Comparison of ENCODE assay signal across 1 cellular context in the genomic region with DNA sequence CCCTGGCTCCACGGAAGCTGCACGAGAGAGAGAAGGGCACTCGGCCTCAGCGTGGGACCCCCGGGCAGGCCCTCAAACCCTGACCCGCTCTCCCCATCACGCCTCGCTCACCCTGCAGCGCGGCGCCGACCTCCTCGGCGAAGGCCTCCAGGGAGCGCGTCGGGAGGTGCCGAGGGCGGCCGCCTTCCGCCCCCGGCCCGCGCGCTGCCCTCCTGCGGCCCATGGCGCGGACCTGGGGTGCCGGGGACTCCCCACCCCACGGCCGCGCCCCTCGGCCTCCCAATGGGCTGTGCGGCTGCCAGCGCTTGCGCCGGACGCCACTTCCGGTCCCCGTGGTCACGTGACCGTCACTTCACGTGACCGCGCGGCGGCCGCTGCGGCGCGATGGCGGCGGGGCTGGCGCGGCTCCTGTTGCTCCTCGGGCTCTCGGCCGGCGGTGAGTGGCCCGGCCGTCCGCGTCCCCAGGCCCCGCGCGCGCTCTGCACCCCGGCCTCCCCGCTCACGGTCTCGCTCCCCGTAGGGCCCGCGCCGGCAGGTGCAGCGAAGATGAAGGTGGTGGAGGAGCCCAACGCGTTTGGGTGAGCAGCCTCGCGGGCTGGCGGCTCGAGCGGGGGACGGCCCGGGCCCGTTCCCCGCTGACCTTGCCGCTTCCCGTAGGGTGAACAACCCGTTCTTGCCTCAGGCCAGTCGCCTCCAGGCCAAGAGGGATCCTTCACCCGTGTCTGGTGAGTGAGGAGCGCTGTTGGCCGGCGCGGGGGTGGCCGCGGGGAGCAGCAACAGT.
TF ChIP-seq lines count a peak whose summit lies in the region.

A gene (plus strand): TSS at position 350 of the 781 bp plus-strand sequence. CDS start 35 bp downstream, at position 385.
A gene (minus strand): TSS at position 297 of the 781 bp plus-strand sequence. CDS start 74 bp downstream, at position 223.

TF ChIP-seq in HepG2, 621 proteins besides CTCF, POLR2A, EP300 and RAD21 (continued from another document and continues in another):
- TF ChIP-seq, protein P1, sequence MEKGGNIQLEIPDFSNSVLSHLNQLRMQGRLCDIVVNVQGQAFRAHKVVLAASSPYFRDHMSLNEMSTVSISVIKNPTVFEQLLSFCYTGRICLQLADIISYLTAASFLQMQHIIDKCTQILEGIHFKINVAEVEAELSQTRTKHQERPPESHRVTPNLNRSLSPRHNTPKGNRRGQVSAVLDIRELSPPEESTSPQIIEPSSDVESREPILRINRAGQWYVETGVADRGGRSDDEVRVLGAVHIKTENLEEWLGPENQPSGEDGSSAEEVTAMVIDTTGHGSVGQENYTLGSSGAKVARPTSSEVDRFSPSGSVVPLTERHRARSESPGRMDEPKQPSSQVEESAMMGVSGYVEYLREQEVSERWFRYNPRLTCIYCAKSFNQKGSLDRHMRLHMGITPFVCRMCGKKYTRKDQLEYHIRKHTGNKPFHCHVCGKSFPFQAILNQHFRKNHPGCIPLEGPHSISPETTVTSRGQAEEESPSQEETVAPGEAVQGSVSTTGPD (CRISPR knock-in tag; IDR thresholded peaks at IDR 0.05): no peak
- TF ChIP-seq, protein P2, sequence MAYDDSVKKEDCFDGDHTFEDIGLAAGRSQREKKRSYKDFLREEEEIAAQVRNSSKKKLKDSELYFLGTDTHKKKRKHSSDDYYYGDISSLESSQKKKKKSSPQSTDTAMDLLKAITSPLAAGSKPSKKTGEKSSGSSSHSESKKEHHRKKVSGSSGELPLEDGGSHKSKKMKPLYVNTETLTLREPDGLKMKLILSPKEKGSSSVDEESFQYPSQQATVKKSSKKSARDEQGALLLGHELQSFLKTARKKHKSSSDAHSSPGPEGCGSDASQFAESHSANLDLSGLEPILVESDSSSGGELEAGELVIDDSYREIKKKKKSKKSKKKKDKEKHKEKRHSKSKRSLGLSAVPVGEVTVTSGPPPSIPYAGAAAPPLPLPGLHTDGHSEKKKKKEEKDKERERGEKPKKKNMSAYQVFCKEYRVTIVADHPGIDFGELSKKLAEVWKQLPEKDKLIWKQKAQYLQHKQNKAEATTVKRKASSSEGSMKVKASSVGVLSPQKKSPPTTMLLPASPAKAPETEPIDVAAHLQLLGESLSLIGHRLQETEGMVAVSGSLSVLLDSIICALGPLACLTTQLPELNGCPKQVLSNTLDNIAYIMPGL (CRISPR knock-in tag; IDR thresholded peaks at IDR 0.05; ENCODE audit: borderline replicate concordance in 1 of 2, low read depth in 1 of 2): 0 out of 4 replicates have a peak, but pooled peaks of 1 of the 2 experiments have one; percentile 49
- no peak for TF ChIP-seq NCOA1 (CRISPR knock-in tag; IDR thresholded peaks at IDR 0.05)
- no peak for TF ChIP-seq ZNF343 (CRISPR knock-in tag; IDR thresholded peaks at IDR 0.05)
- peak; percentile 52; the same call in 1 of the 2 replicates for TF ChIP-seq ZSCAN21 (CRISPR knock-in tag; IDR thresholded peaks at IDR 0.05; ENCODE audit: borderline replicate concordance)
- TF ChIP-seq TAF1 (CRISPR knock-in tag; IDR thresholded peaks at IDR 0.05): peak; percentile 70; the same call in 1 of the 2 replicates
- TF ChIP-seq RXRA (CRISPR knock-in tag; IDR thresholded peaks at IDR 0.05): no peak
- TF ChIP-seq, protein P3, sequence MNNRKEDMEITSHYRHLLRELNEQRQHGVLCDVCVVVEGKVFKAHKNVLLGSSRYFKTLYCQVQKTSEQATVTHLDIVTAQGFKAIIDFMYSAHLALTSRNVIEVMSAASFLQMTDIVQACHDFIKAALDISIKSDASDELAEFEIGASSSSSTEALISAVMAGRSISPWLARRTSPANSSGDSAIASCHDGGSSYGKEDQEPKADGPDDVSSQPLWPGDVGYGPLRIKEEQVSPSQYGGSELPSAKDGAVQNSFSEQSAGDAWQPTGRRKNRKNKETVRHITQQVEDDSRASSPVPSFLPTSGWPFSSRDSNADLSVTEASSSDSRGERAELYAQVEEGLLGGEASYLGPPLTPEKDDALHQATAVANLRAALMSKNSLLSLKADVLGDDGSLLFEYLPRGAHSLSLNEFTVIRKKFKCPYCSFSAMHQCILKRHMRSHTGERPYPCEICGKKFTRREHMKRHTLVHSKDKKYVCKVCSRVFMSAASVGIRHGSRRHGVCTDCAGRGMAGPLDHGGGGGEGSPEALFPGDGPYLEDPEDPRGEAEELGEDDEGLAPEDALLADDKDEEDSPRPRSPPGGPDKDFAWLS (CRISPR knock-in tag; IDR thresholded peaks at IDR 0.05; ENCODE audit: borderline replicate concordance): no peak
- TF ChIP-seq ZNF75D (CRISPR knock-in tag; IDR thresholded peaks at IDR 0.05; ENCODE audit: borderline replicate concordance): no peak
- TF ChIP-seq, protein P4, sequence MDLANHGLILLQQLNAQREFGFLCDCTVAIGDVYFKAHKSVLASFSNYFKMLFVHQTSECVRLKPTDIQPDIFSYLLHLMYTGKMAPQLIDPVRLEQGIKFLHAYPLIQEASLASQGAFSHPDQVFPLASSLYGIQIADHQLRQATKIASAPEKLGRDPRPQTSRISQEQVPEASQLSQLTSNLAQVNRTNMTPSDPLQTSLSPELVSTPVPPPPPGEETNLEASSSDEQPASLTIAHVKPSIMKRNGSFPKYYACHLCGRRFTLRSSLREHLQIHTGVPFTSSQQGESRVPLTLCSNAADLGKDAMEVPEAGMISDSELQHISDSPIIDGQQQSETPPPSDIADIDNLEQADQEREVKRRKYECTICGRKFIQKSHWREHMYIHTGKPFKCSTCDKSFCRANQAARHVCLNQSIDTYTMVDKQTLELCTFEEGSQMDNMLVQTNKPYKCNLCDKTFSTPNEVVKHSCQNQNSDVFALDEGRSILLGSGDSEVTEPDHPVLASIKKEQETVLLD (CRISPR knock-in tag; IDR thresholded peaks at IDR 0.05; ENCODE audit: low read depth): no peak
- TF ChIP-seq SIN3A (IDR thresholded peaks at IDR 0.05; ENCODE audit: borderline replicate concordance, low read depth, low read length): peak; percentile 96
- TF ChIP-seq ZNF564 (CRISPR knock-in tag; IDR thresholded peaks at IDR 0.05): no peak
- TF ChIP-seq ZNF616 (CRISPR knock-in tag; IDR thresholded peaks at IDR 0.05; ENCODE audit: low read depth): peak; percentile 78; the same call in 1 of the 2 replicates
- TF ChIP-seq, protein P5, sequence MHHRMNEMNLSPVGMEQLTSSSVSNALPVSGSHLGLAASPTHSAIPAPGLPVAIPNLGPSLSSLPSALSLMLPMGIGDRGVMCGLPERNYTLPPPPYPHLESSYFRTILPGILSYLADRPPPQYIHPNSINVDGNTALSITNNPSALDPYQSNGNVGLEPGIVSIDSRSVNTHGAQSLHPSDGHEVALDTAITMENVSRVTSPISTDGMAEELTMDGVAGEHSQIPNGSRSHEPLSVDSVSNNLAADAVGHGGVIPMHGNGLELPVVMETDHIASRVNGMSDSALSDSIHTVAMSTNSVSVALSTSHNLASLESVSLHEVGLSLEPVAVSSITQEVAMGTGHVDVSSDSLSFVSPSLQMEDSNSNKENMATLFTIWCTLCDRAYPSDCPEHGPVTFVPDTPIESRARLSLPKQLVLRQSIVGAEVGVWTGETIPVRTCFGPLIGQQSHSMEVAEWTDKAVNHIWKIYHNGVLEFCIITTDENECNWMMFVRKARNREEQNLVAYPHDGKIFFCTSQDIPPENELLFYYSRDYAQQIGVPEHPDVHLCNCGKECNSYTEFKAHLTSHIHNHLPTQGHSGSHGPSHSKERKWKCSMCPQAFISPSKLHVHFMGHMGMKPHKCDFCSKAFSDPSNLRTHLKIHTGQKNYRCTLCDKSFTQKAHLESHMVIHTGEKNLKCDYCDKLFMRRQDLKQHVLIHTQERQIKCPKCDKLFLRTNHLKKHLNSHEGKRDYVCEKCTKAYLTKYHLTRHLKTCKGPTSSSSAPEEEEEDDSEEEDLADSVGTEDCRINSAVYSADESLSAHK (CRISPR knock-in tag; IDR thresholded peaks at IDR 0.05; ENCODE audit: borderline replicate concordance): no peak
- TF ChIP-seq ZNF251 (CRISPR knock-in tag; IDR thresholded peaks at IDR 0.05): no peak
- TF ChIP-seq PITX1 (CRISPR knock-in tag; IDR thresholded peaks at IDR 0.05): no peak
- TF ChIP-seq, protein P6, sequence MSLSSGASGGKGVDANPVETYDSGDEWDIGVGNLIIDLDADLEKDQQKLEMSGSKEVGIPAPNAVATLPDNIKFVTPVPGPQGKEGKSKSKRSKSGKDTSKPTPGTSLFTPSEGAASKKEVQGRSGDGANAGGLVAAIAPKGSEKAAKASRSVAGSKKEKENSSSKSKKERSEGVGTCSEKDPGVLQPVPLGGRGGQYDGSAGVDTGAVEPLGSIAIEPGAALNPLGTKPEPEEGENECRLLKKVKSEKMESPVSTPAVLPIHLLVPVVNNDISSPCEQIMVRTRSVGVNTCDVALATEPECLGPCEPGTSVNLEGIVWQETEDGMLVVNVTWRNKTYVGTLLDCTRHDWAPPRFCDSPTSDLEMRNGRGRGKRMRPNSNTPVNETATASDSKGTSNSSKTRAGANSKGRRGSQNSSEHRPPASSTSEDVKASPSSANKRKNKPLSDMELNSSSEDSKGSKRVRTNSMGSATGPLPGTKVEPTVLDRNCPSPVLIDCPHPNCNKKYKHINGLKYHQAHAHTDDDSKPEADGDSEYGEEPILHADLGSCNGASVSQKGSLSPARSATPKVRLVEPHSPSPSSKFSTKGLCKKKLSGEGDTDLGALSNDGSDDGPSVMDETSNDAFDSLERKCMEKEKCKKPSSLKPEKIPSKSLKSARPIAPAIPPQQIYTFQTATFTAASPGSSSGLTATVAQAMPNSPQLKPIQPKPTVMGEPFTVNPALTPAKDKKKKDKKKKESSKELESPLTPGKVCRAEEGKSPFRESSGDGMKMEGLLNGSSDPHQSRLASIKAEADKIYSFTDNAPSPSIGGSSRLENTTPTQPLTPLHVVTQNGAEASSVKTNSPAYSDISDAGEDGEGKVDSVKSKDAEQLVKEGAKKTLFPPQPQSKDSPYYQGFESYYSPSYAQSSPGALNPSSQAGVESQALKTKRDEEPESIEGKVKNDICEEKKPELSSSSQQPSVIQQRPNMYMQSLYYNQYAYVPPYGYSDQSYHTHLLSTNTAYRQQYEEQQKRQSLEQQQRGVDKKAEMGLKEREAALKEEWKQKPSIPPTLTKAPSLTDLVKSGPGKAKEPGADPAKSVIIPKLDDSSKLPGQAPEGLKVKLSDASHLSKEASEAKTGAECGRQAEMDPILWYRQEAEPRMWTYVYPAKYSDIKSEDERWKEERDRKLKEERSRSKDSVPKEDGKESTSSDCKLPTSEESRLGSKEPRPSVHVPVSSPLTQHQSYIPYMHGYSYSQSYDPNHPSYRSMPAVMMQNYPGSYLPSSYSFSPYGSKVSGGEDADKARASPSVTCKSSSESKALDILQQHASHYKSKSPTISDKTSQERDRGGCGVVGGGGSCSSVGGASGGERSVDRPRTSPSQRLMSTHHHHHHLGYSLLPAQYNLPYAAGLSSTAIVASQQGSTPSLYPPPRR (CRISPR knock-in tag; IDR thresholded peaks at IDR 0.05; ENCODE audit: borderline replicate concordance): no peak
- peak; percentile 90 for TF ChIP-seq ZFX (CRISPR knock-in tag; IDR thresholded peaks at IDR 0.05; ENCODE audit: low read depth)
- TF ChIP-seq SSRP1 (CRISPR knock-in tag; IDR thresholded peaks at IDR 0.05): no peak
- TF ChIP-seq ZNF256 (CRISPR knock-in tag; conservative IDR thresholded peaks at IDR 0.05): no peak
- TF ChIP-seq, protein P7, sequence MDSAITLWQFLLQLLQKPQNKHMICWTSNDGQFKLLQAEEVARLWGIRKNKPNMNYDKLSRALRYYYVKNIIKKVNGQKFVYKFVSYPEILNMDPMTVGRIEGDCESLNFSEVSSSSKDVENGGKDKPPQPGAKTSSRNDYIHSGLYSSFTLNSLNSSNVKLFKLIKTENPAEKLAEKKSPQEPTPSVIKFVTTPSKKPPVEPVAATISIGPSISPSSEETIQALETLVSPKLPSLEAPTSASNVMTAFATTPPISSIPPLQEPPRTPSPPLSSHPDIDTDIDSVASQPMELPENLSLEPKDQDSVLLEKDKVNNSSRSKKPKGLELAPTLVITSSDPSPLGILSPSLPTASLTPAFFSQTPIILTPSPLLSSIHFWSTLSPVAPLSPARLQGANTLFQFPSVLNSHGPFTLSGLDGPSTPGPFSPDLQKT (CRISPR knock-in tag; IDR thresholded peaks at IDR 0.05; ENCODE audit: borderline replicate concordance): peak; percentile 84; the same call in 1 of the 2 replicates
- TF ChIP-seq, protein P8, sequence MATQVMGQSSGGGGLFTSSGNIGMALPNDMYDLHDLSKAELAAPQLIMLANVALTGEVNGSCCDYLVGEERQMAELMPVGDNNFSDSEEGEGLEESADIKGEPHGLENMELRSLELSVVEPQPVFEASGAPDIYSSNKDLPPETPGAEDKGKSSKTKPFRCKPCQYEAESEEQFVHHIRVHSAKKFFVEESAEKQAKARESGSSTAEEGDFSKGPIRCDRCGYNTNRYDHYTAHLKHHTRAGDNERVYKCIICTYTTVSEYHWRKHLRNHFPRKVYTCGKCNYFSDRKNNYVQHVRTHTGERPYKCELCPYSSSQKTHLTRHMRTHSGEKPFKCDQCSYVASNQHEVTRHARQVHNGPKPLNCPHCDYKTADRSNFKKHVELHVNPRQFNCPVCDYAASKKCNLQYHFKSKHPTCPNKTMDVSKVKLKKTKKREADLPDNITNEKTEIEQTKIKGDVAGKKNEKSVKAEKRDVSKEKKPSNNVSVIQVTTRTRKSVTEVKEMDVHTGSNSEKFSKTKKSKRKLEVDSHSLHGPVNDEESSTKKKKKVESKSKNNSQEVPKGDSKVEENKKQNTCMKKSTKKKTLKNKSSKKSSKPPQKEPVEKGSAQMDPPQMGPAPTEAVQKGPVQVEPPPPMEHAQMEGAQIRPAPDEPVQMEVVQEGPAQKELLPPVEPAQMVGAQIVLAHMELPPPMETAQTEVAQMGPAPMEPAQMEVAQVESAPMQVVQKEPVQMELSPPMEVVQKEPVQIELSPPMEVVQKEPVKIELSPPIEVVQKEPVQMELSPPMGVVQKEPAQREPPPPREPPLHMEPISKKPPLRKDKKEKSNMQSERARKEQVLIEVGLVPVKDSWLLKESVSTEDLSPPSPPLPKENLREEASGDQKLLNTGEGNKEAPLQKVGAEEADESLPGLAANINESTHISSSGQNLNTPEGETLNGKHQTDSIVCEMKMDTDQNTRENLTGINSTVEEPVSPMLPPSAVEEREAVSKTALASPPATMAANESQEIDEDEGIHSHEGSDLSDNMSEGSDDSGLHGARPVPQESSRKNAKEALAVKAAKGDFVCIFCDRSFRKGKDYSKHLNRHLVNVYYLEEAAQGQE (IDR thresholded peaks at IDR 0.05; ENCODE audit: borderline replicate concordance in 1 of 2, low read depth in 1 of 2, low read length in 2 of 2): 0 out of 4 replicates have a peak, but pooled peaks of 1 of the 2 experiments have one; percentile 49
- no peak for TF ChIP-seq ZNF451 (CRISPR knock-in tag; IDR thresholded peaks at IDR 0.05)
- TF ChIP-seq NAIF1 (CRISPR knock-in tag; IDR thresholded peaks at IDR 0.05; ENCODE audit: borderline replicate concordance): no peak
- no peak for TF ChIP-seq ZNF317 (CRISPR knock-in tag; IDR thresholded peaks at IDR 0.05)
- TF ChIP-seq HOXA7 (CRISPR knock-in tag; IDR thresholded peaks at IDR 0.05): no peak
- TF ChIP-seq SRY (CRISPR knock-in tag; IDR thresholded peaks at IDR 0.05): no peak
- TF ChIP-seq TSC22D2 (CRISPR knock-in tag; IDR thresholded peaks at IDR 0.05; ENCODE audit: borderline replicate concordance): peak; percentile 26; the same call in 1 of the 2 replicates
- TF ChIP-seq CEBPB (IDR thresholded peaks at IDR 0.05; ENCODE audit: borderline replicate concordance, low read depth, low read length): no peak
- no peak for TF ChIP-seq ZC3H13 (CRISPR knock-in tag; IDR thresholded peaks at IDR 0.05)
- TF ChIP-seq, protein P9, sequence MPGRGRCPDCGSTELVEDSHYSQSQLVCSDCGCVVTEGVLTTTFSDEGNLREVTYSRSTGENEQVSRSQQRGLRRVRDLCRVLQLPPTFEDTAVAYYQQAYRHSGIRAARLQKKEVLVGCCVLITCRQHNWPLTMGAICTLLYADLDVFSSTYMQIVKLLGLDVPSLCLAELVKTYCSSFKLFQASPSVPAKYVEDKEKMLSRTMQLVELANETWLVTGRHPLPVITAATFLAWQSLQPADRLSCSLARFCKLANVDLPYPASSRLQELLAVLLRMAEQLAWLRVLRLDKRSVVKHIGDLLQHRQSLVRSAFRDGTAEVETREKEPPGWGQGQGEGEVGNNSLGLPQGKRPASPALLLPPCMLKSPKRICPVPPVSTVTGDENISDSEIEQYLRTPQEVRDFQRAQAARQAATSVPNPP (CRISPR knock-in tag; IDR thresholded peaks at IDR 0.05): no peak
- no peak for TF ChIP-seq CHD4 (IDR thresholded peaks at IDR 0.05; ENCODE audit: borderline replicate concordance, low read length)
